Comparison of ENCODE assay signal across 2 cellular contexts in genomic region chr18:62721837-62722795, GRCh38.
TF ChIP-seq lines count a peak whose summit lies in the region.

No MANE protein-coding gene starts in this region.

TF ChIP-seq in GM23338, 12 proteins besides CTCF, POLR2A, EP300 and RAD21 (continued from another document):
- TF ChIP-seq ETS1 (IDR thresholded peaks at IDR 0.05) (no peak), CREB1 (CRISPR knock-in tag; IDR thresholded peaks at IDR 0.05; ENCODE audit: low read depth) (no peak), EZH2 (IDR thresholded peaks at IDR 0.05; ENCODE audit: low read depth, unreplicated experiment) (no peak), REST (IDR thresholded peaks at IDR 0.05; ENCODE audit: unreplicated experiment) (no peak)
TF ChIP-seq in GM23338: peak in this region for 0.

TF ChIP-seq in PFSK-1, 5 proteins besides CTCF, POLR2A, EP300 and RAD21 (continued from another document):
- TF ChIP-seq TAF1 (IDR thresholded peaks at IDR 0.05; ENCODE audit: borderline replicate concordance, insufficient read depth, low read length) (0 out of 2 replicates have a peak, but pooled peaks have one; percentile 22), SIN3A (IDR thresholded peaks at IDR 0.05; ENCODE audit: borderline replicate concordance, insufficient read depth, low read length) (peak; percentile 67; the same call in 1 of the 2 replicates), REST (IDR thresholded peaks at IDR 0.05; ENCODE audit: insufficient read depth in 1 of 2, low read depth in 2 of 2, low read length in 2 of 2) (peak in 1 of 2 experiments; percentile 31; a peak in 1 of 4 replicates)
